Comparison of ENCODE assay signal across 13 cellular contexts in the genomic region with DNA sequence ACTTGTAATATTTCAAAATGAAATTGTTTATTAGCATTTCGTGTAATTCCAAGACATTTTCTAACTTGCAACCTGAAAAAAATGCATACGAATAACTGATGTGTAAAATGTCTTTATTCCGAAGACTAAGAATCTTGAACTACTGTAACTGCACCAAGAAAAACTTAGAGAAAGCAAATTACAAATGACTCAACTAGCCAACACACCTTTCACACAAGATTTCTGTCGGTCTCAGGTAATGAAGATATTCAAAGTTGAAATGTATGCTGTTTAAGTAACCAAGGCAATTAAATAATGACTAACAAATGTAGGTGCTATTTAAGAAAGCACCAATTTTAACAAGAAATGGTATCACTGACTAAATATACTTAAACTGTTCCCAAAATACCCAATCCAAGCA. TPM values are rescaled to one million over a fixed set of nuclear protein-coding genes. Genes with fewer than 3 reads are reported as not detected.
DNase-seq lines count a peak whose midpoint lies in the region; TF ChIP-seq lines count a peak whose summit lies in the region.
"Had no signal": no experiment of that assay in that cellular context is flagged by ENCODE, and none has a peak within 500 bp of the region (broad histone marks: within the 10 kb centered on the region; RNA-seq: fewer than 3 reads in every experiment).

No MANE protein-coding gene starts in this region.

- H3K27ac Mint-ChIP-seq in activated CD4-positive, alpha-beta T cell treated with anti-CD3 and anti-CD28 coated beads, Interleukin-2, amount 10 ng/mL, durations not matched to agents 7 days and 5 days: no peak overlapping the region

- H3K4me3 Mint-ChIP-seq in activated CD4-positive, alpha-beta T cell treated with anti-CD3 and anti-CD28 coated beads, Interleukin-2, amount 10 ng/mL, durations not matched to agents 7 days and 5 days: peak overlapping the region; percentile 98

- H3K36me3 Mint-ChIP-seq in activated CD4-positive, alpha-beta T cell treated with anti-CD3 and anti-CD28 coated beads, Interleukin-2, amount 10 ng/mL, durations not matched to agents 7 days and 5 days (ENCODE audit: low read depth): peaks cover 26% of the 10 kb centered on the region

- H3K4me3 ChIP-seq in PC-9: peak overlapping the region; percentile 95
- H3K4me3 ChIP-seq in epithelial cell of esophagus (ENCODE audit: low read length): peak overlapping the region; percentile 82
- H3K4me3 ChIP-seq in retinal pigment epithelial cell (ENCODE audit: low read length): peak overlapping the region; percentile 90

- CTCF ChIA-PET in activated CD4-positive, alpha-beta T cell treated with anti-CD3 and anti-CD28 coated beads, Interleukin-2, amount 10 ng/mL, durations not matched to agents 7 days and 5 days (lab: Charles Lee): interaction anchor here (1.0 to 1.4 kb wide), 3 partner anchors 38 to 84 kb away, joined by 3 read pairs; no protein-coding TSS in a partner anchor
- CTCF ChIA-PET in PC-9 (lab: Charles Lee): interaction anchor here (0.5 kb wide), 2 partner anchors 12 to 111 kb away, joined by 6 to 11 read pairs; no protein-coding TSS in a partner anchor

- H3K27me3 ChIP-seq in PC-9 (ENCODE audit: insufficient read depth, low read depth): no peaks in the 10 kb centered on the region

- BruUV-seq in PC-9 (replicated peaks; lab: Mats Ljungman, UMichigan): no TSS peak

- H3K4me2 ChIP-seq in PC-9: peak overlapping the region; percentile 86

- H3K27me3 Mint-ChIP-seq in activated CD4-positive, alpha-beta T cell treated with anti-CD3 and anti-CD28 coated beads, Interleukin-2, amount 10 ng/mL, durations not matched to agents 7 days and 5 days: peaks cover 3% of the 10 kb centered on the region

- peaks cover 34% of the 10 kb centered on the region for H3K4me1 ChIP-seq in PC-9 (replicated peaks; ENCODE audit: insufficient read depth)

- H4K20me1 ChIP-seq in PC-9 (ENCODE audit: insufficient read depth): peaks cover 8% of the 10 kb centered on the region

- peaks cover 47% of the 10 kb centered on the region for H3K4me1 Mint-ChIP-seq in activated CD4-positive, alpha-beta T cell treated with anti-CD3 and anti-CD28 coated beads, Interleukin-2, amount 10 ng/mL, durations not matched to agents 7 days and 5 days

- intact Hi-C loops in PC-9 (cut with micrococcal nuclease; ENCODE audit: unreplicated experiment): no loop called here

- H2AFZ ChIP-seq in PC-9: no peak overlapping the region

- H3K27ac ChIP-seq in PC-9: no peak overlapping the region

- no peak for DNase-seq in activated CD4-positive, alpha-beta T cell treated with anti-CD3 and anti-CD28 coated beads, Interleukin-2, amount 10 ng/mL, durations not matched to agents 7 days and 5 days
- no peak for DNase-seq in activated CD4-positive, alpha-beta T cell treated with anti-CD3 and anti-CD28 coated beads, Interleukin-2, amount 50 U/mL, for 48 hours
- DNase-seq in PC-9 (no peak), epithelial cell of esophagus (ENCODE audit: low read depth) (no peak), retinal pigment epithelial cell (ENCODE audit: low read depth) (no peak), globus pallidus (ENCODE audit: low spot score) (no peak), NCI-H1694 treated with DMSO at 0.1 percent for 48 hours (lab: John Stamatoyannopoulos, UW) (no peak), DMS114 treated with DMSO at 0.1 percent for 48 hours (lab: John Stamatoyannopoulos, UW; ENCODE audit: unreplicated experiment) (no peak)
- DNase-seq: activated CD4-positive, alpha-beta T cell treated with anti-CD3 and anti-CD28 coated beads for 1 hour; caudate nucleus; NCI-H1105 treated with DMSO at 0.1 percent for 48 hours; stimulated activated CD4-positive, alpha-beta T cell treated with anti-CD3 and anti-CD28 coated beads, Interleukin-4, amount 100 ng/mL, for 1 hour; trophoblast cell had no signal

- TF ChIP-seq CTCF in PC-9 (conservative IDR thresholded peaks at IDR 0.05) (no peak), epithelial cell of esophagus (IDR thresholded peaks at IDR 0.05; ENCODE audit: insufficient read depth, low read depth, low read length, missing control alignments) (no peak), retinal pigment epithelial cell (conservative IDR thresholded peaks at IDR 0.05; ENCODE audit: low read depth, low read length) (no peak)

- POLR2A ChIA-PET in activated CD4-positive, alpha-beta T cell treated with anti-CD3 and anti-CD28 coated beads, Interleukin-2, amount 10 ng/mL, durations not matched to agents 7 days and 5 days (lab: Charles Lee): no interaction called here
- POLR2A ChIA-PET in PC-9 (lab: Charles Lee; ENCODE audit: unreplicated experiment): no interaction called here

- no peaks in the 10 kb centered on the region for H3K9me2 ChIP-seq in PC-9 (ENCODE audit: insufficient read depth)

- no peaks in the 10 kb centered on the region for H3K9me3 Mint-ChIP-seq in activated CD4-positive, alpha-beta T cell treated with anti-CD3 and anti-CD28 coated beads, Interleukin-2, amount 10 ng/mL, durations not matched to agents 7 days and 5 days

- no peaks in the 10 kb centered on the region for H3K9me3 ChIP-seq in PC-9 (ENCODE audit: insufficient read depth, low read depth)

- no peaks in the 10 kb centered on the region for H3K36me3 ChIP-seq in PC-9 (ENCODE audit: low read depth)

- peaks cover 62% of the 10 kb centered on the region for H3K79me2 ChIP-seq in PC-9 (ENCODE audit: low read depth)

- H3F3A ChIP-seq in PC-9 (ENCODE audit: insufficient read depth, low read depth): peaks cover 25% of the 10 kb centered on the region

RNA-seq across cellular contexts. Expression of a gene that starts 2.1 kb away (rescaled TPM):
- 100 to 1,000 TPM; 121 to 134 TPM for total RNA-seq in activated CD4-positive, alpha-beta T cell treated with anti-CD3 and anti-CD28 coated beads, Interleukin-2, amount 10 ng/mL, durations not matched to agents 7 days and 5 days
- total RNA-seq in PC-9 (2021): 138 and 140 TPM in 2 replicates
